ENCODE assay signal across 28 cellular contexts in the genomic region with DNA sequence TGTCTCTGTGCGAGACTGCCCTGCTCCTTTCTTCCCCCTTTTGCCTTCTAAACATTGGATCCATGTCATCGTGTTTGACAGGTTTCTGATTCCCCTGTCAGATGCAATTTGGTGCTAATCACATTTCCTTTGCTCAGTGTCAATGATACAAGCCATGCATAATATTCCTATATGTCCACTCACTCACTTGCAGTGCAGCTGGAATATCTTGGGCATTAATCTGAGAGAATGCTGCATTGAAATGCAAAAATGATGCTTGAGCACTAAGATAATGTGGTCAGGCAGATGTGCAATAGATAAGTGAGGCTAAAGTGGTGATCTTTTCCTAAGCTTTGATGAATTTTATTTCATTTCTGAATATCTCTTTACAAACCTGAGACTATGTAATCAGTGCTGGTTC.
"Had no signal": no experiment of that assay in that cellular context is flagged by ENCODE, and none has a peak within 500 bp of the region (broad histone marks: within the 10 kb centered on the region; RNA-seq: fewer than 3 reads in every experiment).

No MANE protein-coding gene starts in this region.

- H3K9me3 Mint-ChIP-seq: stimulated activated effector memory CD8-positive, alpha-beta T cell treated with anti-CD3 and anti-CD28 coated beads, Interleukin-12 subunit alpha, Interleukin-12 subunit beta, amount 100 ng/mL, for 72 hours; stimulated activated memory B cell treated with anti-CD40 and anti-IgM and Interleukin-4, amounts not matched to agents 10 μg/mL and 1 μg/mL and 100 μg/mL, for 72 hours; stimulated activated naive B cell treated with anti-CD40 and anti-IgM and Interleukin-4, amounts not matched to agents 10 μg/mL and 1 μg/mL and 100 μg/mL, for 72 hours had no signal

- H3K9me3 ChIP-seq: stomach, suprapubic skin, testis, thoracic aorta, thyroid gland, tibial artery, tibial nerve, transverse colon, upper lobe of left lung, upper lobe of right lung, uterus, vagina had no signal

- H3K27ac Mint-ChIP-seq: stimulated activated effector memory CD8-positive, alpha-beta T cell treated with anti-CD3 and anti-CD28 coated beads, Interleukin-12 subunit alpha, Interleukin-12 subunit beta, amount 100 ng/mL, for 72 hours; stimulated activated memory B cell treated with anti-CD40 and anti-IgM and Interleukin-4, amounts not matched to agents 10 μg/mL and 1 μg/mL and 100 μg/mL, for 72 hours; stimulated activated naive B cell treated with anti-CD40 and anti-IgM and Interleukin-4, amounts not matched to agents 10 μg/mL and 1 μg/mL and 100 μg/mL, for 72 hours; stimulated activated naive CD8-positive, alpha-beta T cell treated with anti-CD3 and anti-CD28 coated beads, Interleukin-15, amount 100 ng/mL, for 72 hours; stimulated activated naive CD8-positive, alpha-beta T cell treated with anti-CD3 and anti-CD28 coated beads, Interleukin-15, Interleukin-2, amounts not matched to agents 100 ng/mL and 50 ng/mL, for 24 hours; type B pancreatic cell had no signal

- H3K36me3 Mint-ChIP-seq: stimulated activated effector memory CD8-positive, alpha-beta T cell treated with anti-CD3 and anti-CD28 coated beads, Interleukin-12 subunit alpha, Interleukin-12 subunit beta, amount 100 ng/mL, for 72 hours; stimulated activated memory B cell treated with anti-CD40 and anti-IgM and Interleukin-4, amounts not matched to agents 10 μg/mL and 1 μg/mL and 100 μg/mL, for 72 hours; stimulated activated naive B cell treated with anti-CD40 and anti-IgM and Interleukin-4, amounts not matched to agents 10 μg/mL and 1 μg/mL and 100 μg/mL, for 72 hours had no signal

- DNase-seq: stimulated activated CD4-positive, alpha-beta T cell treated with anti-CD3 and anti-CD28 coated beads, Interleukin-2, amount 100 ng/mL, for 48 hours; stimulated activated CD4-positive, alpha-beta T cell treated with anti-CD3 and anti-CD28 coated beads, Interleukin-4, amount 100 ng/mL, for 1 hour; stimulated activated CD4-positive, alpha-beta T cell treated with anti-CD3 and anti-CD28 coated beads, Interleukin-4, amount 100 ng/mL, for 24 hours; stimulated activated CD4-positive, alpha-beta T cell treated with anti-CD3 and anti-CD28 coated beads, Interleukin-4, amount 100 ng/mL, for 4 hours; stimulated activated CD8-positive, alpha-beta memory T cell treated with anti-CD3 and anti-CD28 coated beads, Interleukin-4, amount 100 ng/mL, for 48 hours; stimulated activated naive B cell treated with anti-CD40 and anti-IgM and Interleukin-4, amounts not matched to agents 10 μg/mL and 1 μg/mL and 100 μg/mL, for 72 hours; stimulated activated naive CD4-positive, alpha-beta T cell; stimulated activated naive CD4-positive, alpha-beta T cell treated with Interleukin-2 at 50 U/mL for 16 hours; stimulated activated naive CD8-positive, alpha-beta T cell treated with anti-CD3 and anti-CD28 coated beads, Interleukin-15, amount 100 ng/mL, for 72 hours; stimulated activated naive CD8-positive, alpha-beta T cell treated with anti-CD3 and anti-CD28 coated beads, Interleukin-15, Interleukin-2, amounts not matched to agents 100 U/mL and 50 U/mL, for 24 hours; stomach; substantia nigra; testis; thyroid gland; tibial artery; transverse colon; trophoblast cell; upper lobe of left lung; upper lobe of right lung; uterus had no signal

- H3K27me3 Mint-ChIP-seq: stimulated activated memory B cell treated with anti-CD40 and anti-IgM and Interleukin-4, amounts not matched to agents 10 μg/mL and 1 μg/mL and 100 μg/mL, for 72 hours; stimulated activated naive B cell treated with anti-CD40 and anti-IgM and Interleukin-4, amounts not matched to agents 10 μg/mL and 1 μg/mL and 100 μg/mL, for 72 hours; stimulated activated naive CD8-positive, alpha-beta T cell treated with anti-CD3 and anti-CD28 coated beads, Interleukin-15, amount 100 ng/mL, for 72 hours; stimulated activated naive CD8-positive, alpha-beta T cell treated with anti-CD3 and anti-CD28 coated beads, Interleukin-15, Interleukin-2, amounts not matched to agents 100 ng/mL and 50 ng/mL, for 24 hours; type B pancreatic cell had no signal

- H3K4me1 Mint-ChIP-seq: stimulated activated effector memory CD8-positive, alpha-beta T cell treated with anti-CD3 and anti-CD28 coated beads, Interleukin-12 subunit alpha, Interleukin-12 subunit beta, amount 100 ng/mL, for 72 hours; stimulated activated memory B cell treated with anti-CD40 and anti-IgM and Interleukin-4, amounts not matched to agents 10 μg/mL and 1 μg/mL and 100 μg/mL, for 72 hours; stimulated activated naive B cell treated with anti-CD40 and anti-IgM and Interleukin-4, amounts not matched to agents 10 μg/mL and 1 μg/mL and 100 μg/mL, for 72 hours; stimulated activated naive CD8-positive, alpha-beta T cell treated with anti-CD3 and anti-CD28 coated beads, Interleukin-15, amount 100 ng/mL, for 72 hours had no signal

- H3K4me3 ChIP-seq: stomach, suprapubic skin, testis, thoracic aorta, thyroid gland, tibial artery, tibial nerve, transverse colon, upper lobe of left lung, upper lobe of right lung, uterus, vagina had no signal

- H3K4me3 Mint-ChIP-seq: stimulated activated effector memory CD8-positive, alpha-beta T cell treated with anti-CD3 and anti-CD28 coated beads, Interleukin-12 subunit alpha, Interleukin-12 subunit beta, amount 100 ng/mL, for 72 hours; stimulated activated memory B cell treated with anti-CD40 and anti-IgM and Interleukin-4, amounts not matched to agents 10 μg/mL and 1 μg/mL and 100 μg/mL, for 72 hours; stimulated activated naive B cell treated with anti-CD40 and anti-IgM and Interleukin-4, amounts not matched to agents 10 μg/mL and 1 μg/mL and 100 μg/mL, for 72 hours; stimulated activated naive CD8-positive, alpha-beta T cell treated with anti-CD3 and anti-CD28 coated beads, Interleukin-15, amount 100 ng/mL, for 72 hours; stimulated activated naive CD8-positive, alpha-beta T cell treated with anti-CD3 and anti-CD28 coated beads, Interleukin-15, Interleukin-2, amounts not matched to agents 100 ng/mL and 50 ng/mL, for 24 hours; type B pancreatic cell had no signal

- H3K4me1 ChIP-seq: stomach, suprapubic skin, testis, thyroid gland, tibial artery, transverse colon, upper lobe of left lung, upper lobe of right lung, uterus, vagina had no signal

- H3K27me3 ChIP-seq: stomach, suprapubic skin, testis, thyroid gland, tibial artery, tibial nerve, transverse colon, upper lobe of left lung, upper lobe of right lung, uterus, vagina had no signal

- ATAC-seq: stimulated activated effector memory CD8-positive, alpha-beta T cell treated with anti-CD3 and anti-CD28 coated beads, Interleukin-12 subunit alpha, Interleukin-12 subunit beta, amount 100 ng/mL, for 72 hours; stimulated activated memory B cell treated with anti-CD40 and anti-IgM and Interleukin-4, amounts not matched to agents 10 μg/mL and 1 μg/mL and 100 μg/mL, for 72 hours; stimulated activated naive B cell treated with anti-CD40 and anti-IgM and Interleukin-4, amounts not matched to agents 10 μg/mL and 1 μg/mL and 100 μg/mL, for 72 hours; stimulated activated naive CD8-positive, alpha-beta T cell treated with anti-CD3 and anti-CD28 coated beads, Interleukin-15, amount 100 ng/mL, for 72 hours; stimulated activated naive CD8-positive, alpha-beta T cell treated with anti-CD3 and anti-CD28 coated beads, Interleukin-15, Interleukin-2, amounts not matched to agents 100 U/mL and 50 U/mL, for 24 hours; upper lobe of right lung had no signal

- H3K27ac ChIP-seq: stomach, suprapubic skin, testis, thoracic aorta, thyroid gland, tibial artery, tibial nerve, transverse colon, upper lobe of left lung, upper lobe of right lung, uterus, vagina had no signal

- H3K36me3 ChIP-seq: stomach, suprapubic skin, thoracic aorta, thyroid gland, tibial artery, tibial nerve, transverse colon, upper lobe of left lung, upper lobe of right lung, uterus, vagina had no signal
